12 cellular contexts compared by ENCODE assay signal in genomic region chr5:126368239-126368812, GRCh38. TPM values are rescaled to one million over a fixed set of nuclear protein-coding genes. Genes with fewer than 3 reads are reported as not detected.
DNase-seq lines count a peak whose midpoint lies in the region; ATAC-seq and TF ChIP-seq lines count a peak whose summit lies in the region.
"Had no signal": no experiment of that assay in that cellular context is flagged by ENCODE, and none has a peak within 500 bp of the region (broad histone marks: within the 10 kb centered on the region; RNA-seq: fewer than 3 reads in every experiment).

No MANE protein-coding gene starts in this region.

- H4K8ac ChIP-seq in mesenchymal stem cell (ENCODE audit: low read length) = no peak overlapping the region

- H3K9ac ChIP-seq in mesenchymal stem cell (ENCODE audit: low read length) = no peak overlapping the region

- POLR2A ChIA-PET in WTC11 (lab: Charles Lee) = no interaction called here
- POLR2A ChIA-PET in OCI-LY7 (lab: Charles Lee) = interaction anchor here (0.7 to 1.1 kb wide), 2 partner anchors 18 to 43 kb away, joined by 3 read pairs; no protein-coding TSS in a partner anchor

- H4K20me1 ChIP-seq in OCI-LY7 (ENCODE audit: insufficient read depth, low read length) = no peaks in the 10 kb centered on the region

- no peaks in the 10 kb centered on the region for H3K79me2 ChIP-seq in OCI-LY7 (ENCODE audit: insufficient read depth, low read depth, low read length)

- H3K9me3 ChIP-seq in mesenchymal stem cell (ENCODE audit: control insufficient read depth, low read length) (no peaks in the 10 kb centered on the region), OCI-LY7 (ENCODE audit: low read length) (no peaks in the 10 kb centered on the region), heart left ventricle (no peaks in the 10 kb centered on the region)
- H3K9me3 ChIP-seq: pancreas had no signal

- no TSS peak for BruUV-seq in OCI-LY7 (replicated peaks; lab: Mats Ljungman, UMichigan)

- no peak overlapping the region for H2BK15ac ChIP-seq in mesenchymal stem cell (ENCODE audit: low read depth, poor library complexity, severe bottlenecking)

- H3K27ac Mint-ChIP-seq in WTC11 = peak overlapping the region; percentile 51
- H3K27ac Mint-ChIP-seq: CD4-positive, alpha-beta memory T cell had no signal

- DNase-seq in ELF-1 (ENCODE audit: low read depth, low spot score) = peak; percentile 92
- DNase-seq in WTC11 (ENCODE audit: low spot score) = peak; percentile 44
- DNase-seq in mesenchymal stem cell = no peak
- DNase-seq in mesenteric fat pad (ENCODE audit: low spot score) = no peak
- no peak for DNase-seq in SW480 (ENCODE audit: low spot score)
- no peak for DNase-seq in OCI-LY7 (ENCODE audit: low spot score)
- DNase-seq in heart left ventricle = no peak
- DNase-seq: activated T-cell treated with anti-CD3 and anti-CD28 coated beads for 4 hours, MM.1S, pancreas had no signal

- H3K4me2 ChIP-seq in mesenchymal stem cell (ENCODE audit: low read length, poor library complexity, severe bottlenecking) (no peak overlapping the region), OCI-LY7 (ENCODE audit: low read length) (no peak overlapping the region)

- no peak overlapping the region for H3K4me3 Mint-ChIP-seq in WTC11
- H3K4me3 Mint-ChIP-seq: CD4-positive, alpha-beta memory T cell had no signal

- no peak for TF ChIP-seq POLR2A in heart left ventricle (IDR thresholded peaks at IDR 0.05)

- H4K91ac ChIP-seq in mesenchymal stem cell (ENCODE audit: low read length) = no peak overlapping the region

- ATAC-seq in HG02870 (IDR thresholded peaks at IDR 0.05; ENCODE audit: unreplicated experiment) = peak; percentile 64
- ATAC-seq in WTC11 = peak; percentile 92
- ATAC-seq in heart left ventricle = no peak
- ATAC-seq: pancreas had no signal

- H3K4me1 Mint-ChIP-seq in WTC11 = peaks cover 53% of the 10 kb centered on the region

- H2BK120ac ChIP-seq in mesenchymal stem cell (ENCODE audit: low read depth, low read length) = no peak overlapping the region

- H2BK12ac ChIP-seq in mesenchymal stem cell (ENCODE audit: low read length in 2 of 2) = peak overlapping the region in 1 of 2 experiments; percentile 63

- CTCF ChIA-PET in WTC11 (lab: Charles Lee) = interaction anchor here (1.3 to 3.4 kb wide), 5 partner anchors 10 to 132 kb away, joined by 3 to 16 read pairs (median 6); no protein-coding TSS in a partner anchor
- CTCF ChIA-PET in OCI-LY7 (lab: Charles Lee; ENCODE audit: unreplicated experiment) = no interaction called here

- TF ChIP-seq CTCF in WTC11 (IDR thresholded peaks at IDR 0.05) = no peak
- TF ChIP-seq CTCF in OCI-LY7 (conservative IDR thresholded peaks at IDR 0.05; ENCODE audit: low read length) = no peak
- no peak for TF ChIP-seq CTCF in heart left ventricle (IDR thresholded peaks at IDR 0.05)

- no peaks in the 10 kb centered on the region for H3K27me3 ChIP-seq in mesenchymal stem cell (ENCODE audit: control insufficient read depth in 1 of 2, insufficient read depth in 1 of 2, low read length in 2 of 2)
- H3K27me3 ChIP-seq in heart left ventricle = no peaks in the 10 kb centered on the region
- H3K27me3 ChIP-seq: pancreas had no signal

- WGBS in mesenchymal stem cell = 49% methylated on average over 2 of the region's 2 CpGs
- 53 to 60% (median 55%) methylated on average over 2 of the region's 2 CpGs for WGBS in heart left ventricle, 4 donors

- H3K14ac ChIP-seq in mesenchymal stem cell (ENCODE audit: low read length in 2 of 2) = no peak overlapping the region

- H3K4me1 ChIP-seq in mesenchymal stem cell (ENCODE audit: control insufficient read depth, insufficient read depth, low read depth, low read length) = peaks cover 10% of the 10 kb centered on the region
- no peaks in the 10 kb centered on the region for H3K4me1 ChIP-seq in OCI-LY7 (ENCODE audit: insufficient read depth, low read length, poor library complexity, severe bottlenecking)
- H3K4me1 ChIP-seq in heart left ventricle = peaks cover 0 to 6% (median 0%) of the 10 kb centered on the region in 12 donors

- no peak overlapping the region for H3K18ac ChIP-seq in mesenchymal stem cell (ENCODE audit: low read depth in 1 of 2, low read length in 2 of 2)

- no peak overlapping the region for H3K4ac ChIP-seq in mesenchymal stem cell (ENCODE audit: low read depth in 1 of 2, low read length in 2 of 2)

- no peaks in the 10 kb centered on the region for H3K79me1 ChIP-seq in mesenchymal stem cell (replicated peaks; ENCODE audit: low read length, poor library complexity, severe bottlenecking)

- H3K36me3 Mint-ChIP-seq in WTC11 = no peaks in the 10 kb centered on the region
- H3K36me3 Mint-ChIP-seq: CD4-positive, alpha-beta memory T cell had no signal

- no peak overlapping the region for H3K23ac ChIP-seq in mesenchymal stem cell (ENCODE audit: low read length in 2 of 2)

- no peak overlapping the region for H3K4me3 ChIP-seq in mesenchymal stem cell (ENCODE audit: insufficient read depth in 1 of 2, low read depth in 1 of 2, low read length in 2 of 2)
- no peak overlapping the region for H3K4me3 ChIP-seq in OCI-LY7 (ENCODE audit: low read depth, low read length, poor library complexity, severe bottlenecking)
- H3K4me3 ChIP-seq in heart left ventricle = no peak overlapping the region
- H3K4me3 ChIP-seq: pancreas had no signal

- H3K36me3 ChIP-seq in mesenchymal stem cell (ENCODE audit: control insufficient read depth in 1 of 2, insufficient read depth in 2 of 2, low read depth in 1 of 2, low read length in 2 of 2) (no peaks in the 10 kb centered on the region), OCI-LY7 (ENCODE audit: insufficient read depth, low read length) (no peaks in the 10 kb centered on the region), heart left ventricle (no peaks in the 10 kb centered on the region)
- H3K36me3 ChIP-seq: pancreas had no signal

- peak overlapping the region; percentile 3 for H2BK5ac ChIP-seq in mesenchymal stem cell (ENCODE audit: low read depth, low read length, poor library complexity, severe bottlenecking)

- intact Hi-C loops in OCI-LY7 (cut with micrococcal nuclease; ENCODE audit: unreplicated experiment) = no loop called here
- intact Hi-C loops in heart left ventricle (cut with DNase I) = no loop called here

- peaks cover 5% of the 10 kb centered on the region for H3K9me3 Mint-ChIP-seq in WTC11
- H3K9me3 Mint-ChIP-seq: CD4-positive, alpha-beta memory T cell had no signal

- H2AK5ac ChIP-seq in mesenchymal stem cell (ENCODE audit: low read length, severe bottlenecking) = peak overlapping the region; percentile 8

- H3K27ac ChIP-seq in mesenchymal stem cell (ENCODE audit: low read length, poor library complexity, severe bottlenecking) = peak overlapping the region; percentile 61
- H3K27ac ChIP-seq in OCI-LY7 (ENCODE audit: low read depth, low read length, poor library complexity, severe bottlenecking) = no peak overlapping the region
- H3K27ac ChIP-seq in heart left ventricle = peak overlapping the region in 1 of 12 donors; percentile 39

- H2AFZ ChIP-seq in mesenchymal stem cell (ENCODE audit: low read depth, low read length) = no peak overlapping the region
- no peak overlapping the region for H2AFZ ChIP-seq in OCI-LY7 (ENCODE audit: low read length)

- no peaks in the 10 kb centered on the region; the same call in 1 of the 2 replicates for H3K27me3 Mint-ChIP-seq in WTC11 (ENCODE audit: low read depth)
- H3K27me3 Mint-ChIP-seq: CD4-positive, alpha-beta memory T cell had no signal

- no peaks in the 10 kb centered on the region for H3K9me2 ChIP-seq in OCI-LY7 (ENCODE audit: insufficient read depth, low read length)

TF ChIP-seq in WTC11, 78 proteins besides CTCF, POLR2A, EP300 and RAD21:
- TF ChIP-seq ETV6 (CRISPR knock-in tag; IDR thresholded peaks at IDR 0.05) = no peak
- no peak for TF ChIP-seq ERG (CRISPR knock-in tag; IDR thresholded peaks at IDR 0.05)
- peak; percentile 69; the same call in 1 of the 2 replicates for TF ChIP-seq FOXK1 (CRISPR knock-in tag; IDR thresholded peaks at IDR 0.05)
- no peak for TF ChIP-seq E2F4 (CRISPR knock-in tag; IDR thresholded peaks at IDR 0.05; ENCODE audit: borderline replicate concordance, low read depth)

RNA-seq across cellular contexts. Expression of gene GRAMD2B, which starts 54.9 kb away (rescaled TPM):
- 10.3 to 11.6 TPM (median 10.8 TPM) in 3 replicates for total RNA-seq in WTC11 (2021)
- 26.5 TPM for polyA plus RNA-seq in mesenchymal stem cell (2013, experiment 1 of 2)
- 26.7 TPM for polyA plus RNA-seq in mesenchymal stem cell (2013, experiment 2 of 2)
- total RNA-seq in mesenteric fat pad = 10.7 TPM
- total RNA-seq in OCI-LY7 (2014; rRNA removed; shearing (Covaris generic)) = not detected in 2 replicates
- total RNA-seq in OCI-LY7 (2022) = not detected in 2 replicates
- total RNA-seq in heart left ventricle = 10 to 100 TPM; 28.2 to 50.4 (median 37.0) TPM
- 10 to 100 TPM in 1 of 2 donors, 1 to 10 TPM in 1; 7.4 to 19.8 TPM for polyA plus RNA-seq in heart left ventricle

Comparison
In these comparisons a context has a peak if more than half of its experiments do, and no peak if none do; other contexts are left out.
1. DNase-seq: peak in ELF-1 (single experiment) and WTC11 (single experiment); none in mesenchymal stem cell (single experiment), mesenteric fat pad (single experiment), SW480 (single experiment), OCI-LY7 (single experiment) and heart left ventricle (0 of 5).
2. ATAC-seq: peak in HG02870 (single experiment) and WTC11 (single experiment); none in heart left ventricle (0 of 4).
3. RNA of gene GRAMD2B, which starts 54.9 kb away (total RNA-seq): 28.2 to 50.4 TPM in heart left ventricle, 10.3 to 11.6 TPM in WTC11 and 10.7 TPM in mesenteric fat pad (single experiment); not detected in OCI-LY7; every median in the first group is over 10 times any median in the second.